In the genomic region with DNA sequence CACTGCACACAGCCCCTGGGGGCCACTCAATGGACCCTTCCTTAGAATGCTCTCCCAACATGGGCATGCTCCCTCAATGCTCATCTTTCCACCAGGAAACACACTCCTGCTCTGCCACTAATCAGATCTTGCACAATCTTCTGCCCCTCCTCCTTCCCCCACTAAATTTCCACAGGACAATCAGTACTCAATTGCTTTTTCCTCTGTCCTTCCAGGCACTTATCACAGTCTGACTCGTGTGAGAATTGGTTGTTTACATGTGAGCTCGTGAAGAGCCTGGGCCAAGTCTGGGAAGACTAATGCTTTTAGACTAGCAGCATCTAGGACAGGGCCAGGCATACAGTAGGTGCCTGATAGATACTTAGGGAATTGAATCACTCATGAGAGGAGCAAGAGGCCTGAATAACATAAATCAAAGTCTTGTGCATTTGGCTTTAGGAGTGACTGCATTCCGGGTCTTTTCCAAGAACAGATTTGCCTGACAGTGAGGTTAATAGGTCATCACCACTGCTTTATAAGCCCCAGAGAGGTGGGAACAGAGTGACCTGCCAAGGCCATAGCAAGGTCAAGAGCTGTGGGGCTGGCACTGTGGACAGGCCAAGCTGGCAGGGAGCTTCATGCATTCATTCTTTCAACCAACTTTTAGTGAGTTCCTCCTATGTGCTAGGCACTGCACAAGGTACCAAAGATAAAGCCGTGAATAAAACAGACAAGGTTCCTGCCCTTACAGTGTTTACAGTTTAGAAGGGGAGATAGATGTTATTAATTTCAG, we compare ENCODE assay signal across 14 cellular contexts. TPM values are rescaled to one million over a fixed set of nuclear protein-coding genes. Genes with fewer than 3 reads are reported as not detected.
DNase-seq lines count a peak whose midpoint lies in the region; TF ChIP-seq lines count a peak whose summit lies in the region.
"Had no signal": no experiment of that assay in that cellular context is flagged by ENCODE, and none has a peak within 500 bp of the region (broad histone marks: within the 10 kb centered on the region; RNA-seq: fewer than 3 reads in every experiment).

No MANE protein-coding gene starts in this region.

- peak overlapping the region; percentile 18 for H3K27ac Mint-ChIP-seq in activated CD4-positive, alpha-beta T cell treated with anti-CD3 and anti-CD28 coated beads, Interleukin-2, amount 10 ng/mL, durations not matched to agents 24 days and 14 days
- H3K27ac Mint-ChIP-seq in nephron: peak overlapping the region; percentile 58 to 86 (median 61)
- H3K27ac Mint-ChIP-seq: activated T-cell treated with anti-CD3 and anti-CD28 coated beads, Interleukin-2, amount 50 U/mL, for 72 hours had no signal

- H3K36me3 ChIP-seq in urinary bladder (ENCODE audit: insufficient read depth): no peaks in the 10 kb centered on the region

- peaks cover 2% of the 10 kb centered on the region for H3K4me1 ChIP-seq in urinary bladder (ENCODE audit: insufficient read depth)

- intact Hi-C loops in activated CD4-positive, alpha-beta T cell treated with anti-CD3 and anti-CD28 coated beads, Interleukin-2, amount 10 ng/mL, durations not matched to agents 24 days and 14 days (cut with micrococcal nuclease): no loop called here

- no peak for DNase-seq in activated CD4-positive, alpha-beta T cell treated with anti-CD3 and anti-CD28 coated beads, Interleukin-2, amount 10 ng/mL, durations not matched to agents 24 days and 14 days
- DNase-seq in activated CD4-positive, alpha-beta T cell treated with anti-CD3 and anti-CD28 coated beads, Interleukin-2, amount 50 U/mL, for 48 hours: no peak
- peak; percentile 81 for DNase-seq in fibroblast of mammary gland (ENCODE audit: low read depth)
- no peak for DNase-seq in stimulated activated CD4-positive, alpha-beta T cell treated with anti-CD3 and anti-CD28 coated beads, Interleukin-2, amount 100 ng/mL, for 24 hours
- no peak for DNase-seq in activated naive CD4-positive, alpha-beta T cell treated with Interleukin-2 at 50 U/mL for 16 hours
- no peak for DNase-seq in NCI-H187 treated with DMSO at 0.1 percent for 48 hours (lab: John Stamatoyannopoulos, UW)
- DNase-seq: activated T-cell treated with anti-CD3 and anti-CD28 coated beads, Interleukin-2, amount 50 U/mL, for 72 hours; DMS53; NCI-H1694; stimulated activated CD4-positive, alpha-beta T cell treated with anti-CD3 and anti-CD28 coated beads, Interleukin-4, amount 100 ng/mL, for 24 hours had no signal

- H3K4me3 ChIP-seq in fibroblast of mammary gland (ENCODE audit: control insufficient read depth, low read depth, low read length) (no peak overlapping the region), urinary bladder (ENCODE audit: low read depth, low read length) (no peak overlapping the region)

- peak overlapping the region; percentile 80 for H3K27ac ChIP-seq in urinary bladder (ENCODE audit: low read depth)
- H3K27ac ChIP-seq: VCaP had no signal

- H3K9me3 Mint-ChIP-seq in activated CD4-positive, alpha-beta T cell treated with anti-CD3 and anti-CD28 coated beads, Interleukin-2, amount 10 ng/mL, durations not matched to agents 24 days and 14 days: no peaks in the 10 kb centered on the region
- H3K9me3 Mint-ChIP-seq in nephron: peaks cover 7% of the 10 kb centered on the region
- H3K9me3 Mint-ChIP-seq: activated T-cell treated with anti-CD3 and anti-CD28 coated beads, Interleukin-2, amount 50 U/mL, for 72 hours; natural killer cell treated with Interleukin-12 subunit alpha and Interleukin-12 subunit beta and Interleukin-15 and Interleukin-18, amount 100 ng/mL, for 72 hours had no signal

- H3K4me3 Mint-ChIP-seq in activated CD4-positive, alpha-beta T cell treated with anti-CD3 and anti-CD28 coated beads, Interleukin-2, amount 10 ng/mL, durations not matched to agents 24 days and 14 days: no peak overlapping the region
- H3K4me3 Mint-ChIP-seq in nephron: no peak overlapping the region
- H3K4me3 Mint-ChIP-seq: activated T-cell treated with anti-CD3 and anti-CD28 coated beads, Interleukin-2, amount 50 U/mL, for 72 hours; natural killer cell treated with Interleukin-12 subunit alpha and Interleukin-12 subunit beta and Interleukin-15 and Interleukin-18, amount 100 ng/mL, for 72 hours had no signal

- H3K36me3 Mint-ChIP-seq in activated CD4-positive, alpha-beta T cell treated with anti-CD3 and anti-CD28 coated beads, Interleukin-2, amount 10 ng/mL, durations not matched to agents 24 days and 14 days (ENCODE audit: low read depth): no peaks in the 10 kb centered on the region
- H3K36me3 Mint-ChIP-seq in nephron (ENCODE audit: low read depth): peaks cover 4% of the 10 kb centered on the region

- 23% methylated on average over 4 of the region's 4 CpGs for WGBS in urinary bladder

- no peaks in the 10 kb centered on the region for H3K27me3 Mint-ChIP-seq in activated CD4-positive, alpha-beta T cell treated with anti-CD3 and anti-CD28 coated beads, Interleukin-2, amount 10 ng/mL, durations not matched to agents 24 days and 14 days
- H3K27me3 Mint-ChIP-seq in nephron (ENCODE audit: low read depth): no peaks in the 10 kb centered on the region

- no peak for TF ChIP-seq CTCF in fibroblast of mammary gland (conservative IDR thresholded peaks at IDR 0.05; ENCODE audit: control insufficient read depth, insufficient read depth, low read depth, low read length)
- TF ChIP-seq CTCF in nephron (IDR thresholded peaks at IDR 0.05; ENCODE audit: unreplicated experiment in 3 of 3): no peak

- peaks cover 28% of the 10 kb centered on the region for H3K4me1 Mint-ChIP-seq in activated CD4-positive, alpha-beta T cell treated with anti-CD3 and anti-CD28 coated beads, Interleukin-2, amount 10 ng/mL, durations not matched to agents 24 days and 14 days
- H3K4me1 Mint-ChIP-seq in nephron: peaks cover 38% of the 10 kb centered on the region

RNA-seq across cellular contexts. Expression of a gene that starts 55.0 kb away (rescaled TPM):
- 112 and 115 TPM in 2 replicates for total RNA-seq in activated CD4-positive, alpha-beta T cell treated with anti-CD3 and anti-CD28 coated beads, Interleukin-2, amount 10 ng/mL, durations not matched to agents 24 days and 14 days
- total RNA-seq in urinary bladder: 22.9 TPM
- polyA plus RNA-seq in urinary bladder: 35.7 TPM
